ENCODE assay signal across 1 cellular context in the genomic region with DNA sequence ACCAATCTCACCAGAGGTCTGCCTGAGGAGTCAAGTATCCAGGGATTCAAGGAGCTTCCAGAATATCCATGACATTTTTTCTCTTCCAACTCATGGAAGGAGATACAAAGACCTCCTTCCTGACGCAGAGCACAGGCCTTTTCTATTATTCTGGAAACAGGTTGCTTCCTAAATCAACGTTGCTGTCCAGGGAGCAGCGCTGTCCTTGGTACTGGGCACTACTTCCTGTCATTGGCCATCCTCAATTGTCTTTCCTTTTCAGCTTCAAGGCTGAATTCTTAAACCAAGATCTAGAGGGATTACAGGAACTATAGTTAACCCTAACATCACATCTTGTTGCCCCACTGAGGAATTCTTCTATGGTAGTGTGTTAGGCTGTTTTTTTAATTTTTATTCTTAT.
TF ChIP-seq lines count a peak whose summit lies in the region.

No MANE protein-coding gene starts in this region.

TF ChIP-seq in GM23338, 12 proteins besides CTCF, POLR2A, EP300 and RAD21 (continued from another document):
- no peak for TF ChIP-seq EZH2phosphoT487 (IDR thresholded peaks at IDR 0.05; ENCODE audit: unreplicated experiment)
- no peak for TF ChIP-seq NANOG (IDR thresholded peaks at IDR 0.05; ENCODE audit: borderline replicate concordance)
